ENCODE assay signal across 20 cellular contexts in genomic region chr17:3968017-3968416, GRCh38. TPM values are rescaled to one million over a fixed set of nuclear protein-coding genes. Genes with fewer than 3 reads are reported as not detected.
"Had no signal": no experiment of that assay in that cellular context is flagged by ENCODE, and none has a peak within 500 bp of the region (broad histone marks: within the 10 kb centered on the region; RNA-seq: fewer than 3 reads in every experiment).

No MANE protein-coding gene starts in this region.

- H3K36me3 Mint-ChIP-seq: naive thymus-derived CD4-positive, alpha-beta T cell; WTC11 had no signal

- H3K9me3 Mint-ChIP-seq: effector memory CD8-positive, alpha-beta T cell; naive thymus-derived CD4-positive, alpha-beta T cell; T-helper 1 cell treated with Interleukin-12 subunit alpha and Interleukin-12 subunit beta and Interleukin-4 antibody, amounts not matched to agents 30 μg/mL and 1 μg/mL, for 36 hours; WTC11 had no signal

- H3K36me3 ChIP-seq: tibial artery had no signal

- H3K27ac Mint-ChIP-seq: effector memory CD8-positive, alpha-beta T cell; T-helper 1 cell treated with Interleukin-12 subunit alpha and Interleukin-12 subunit beta and Interleukin-4 antibody, amounts not matched to agents 30 μg/mL and 1 μg/mL, for 36 hours; WTC11 had no signal

- H3K27me3 Mint-ChIP-seq: effector memory CD8-positive, alpha-beta T cell had no signal

- ATAC-seq: effector memory CD8-positive, alpha-beta T cell; left colon; naive thymus-derived CD4-positive, alpha-beta T cell; WTC11 had no signal

- H3K9me3 ChIP-seq: tibial artery had no signal

- FAIRE-seq: astrocyte, frontal cortex, islet of Langerhans had no signal

- H3K27ac ChIP-seq: tibial artery had no signal

- DNase-seq: activated CD4-positive, alpha-beta T cell treated with anti-CD3 and anti-CD28 coated beads for 48 hours; activated naive CD4-positive, alpha-beta T cell treated with Interleukin-2 at 50 U/mL for 16 hours; dermis blood vessel endothelial cell; effector memory CD8-positive, alpha-beta T cell; midbrain; naive thymus-derived CD4-positive, alpha-beta T cell; posterior cingulate gyrus; retina; stimulated activated CD4-positive, alpha-beta T cell treated with anti-CD3 and anti-CD28 coated beads, Interleukin-12 subunit alpha, Interleukin-12 subunit beta, amount 100 ng/mL, for 4 hours; stimulated activated CD4-positive, alpha-beta T cell treated with anti-CD3 and anti-CD28 coated beads, Interleukin-2, amount 100 ng/mL, for 24 hours; tibial artery had no signal

- H3K4me3 Mint-ChIP-seq: effector memory CD8-positive, alpha-beta T cell; naive thymus-derived CD4-positive, alpha-beta T cell; T-helper 1 cell treated with Interleukin-12 subunit alpha and Interleukin-12 subunit beta and Interleukin-4 antibody, amounts not matched to agents 30 μg/mL and 1 μg/mL, for 36 hours; WTC11 had no signal

- H3K4me3 ChIP-seq: lung, tibial artery had no signal

RNA-seq across cellular contexts. Expression of gene ATP2A3, which starts 3.8 kb away (rescaled TPM):
- total RNA-seq: dermis blood vessel endothelial cell had no signal

RNA-seq across cellular contexts. Expression of gene P2RX1, which starts 51.8 kb away (rescaled TPM):
- total RNA-seq: astrocyte, bronchial epithelial cell, dermis blood vessel endothelial cell, frontal cortex had no signal
- polyA plus RNA-seq: fibroblast of lung; naive thymus-derived CD4-positive, alpha-beta T cell had no signal
